ENCODE assay signal across 2 cellular contexts in genomic region chr1:26734501-26735058, GRCh38.
TF ChIP-seq lines count a peak whose summit lies in the region.

No MANE protein-coding gene starts in this region.

TF ChIP-seq in IMR-90, 13 proteins besides CTCF, POLR2A, EP300 and RAD21:
- TF ChIP-seq BHLHE40 (IDR thresholded peaks at IDR 0.05; ENCODE audit: low read depth, low read length) (no peak), RFX5 (IDR thresholded peaks at IDR 0.05; ENCODE audit: low read depth, low read length) (no peak), ELK1 (IDR thresholded peaks at IDR 0.05; ENCODE audit: borderline replicate concordance, low read depth, low read length) (no peak), MAZ (IDR thresholded peaks at IDR 0.05; ENCODE audit: borderline replicate concordance, low read depth, low read length) (no peak), SMC3 (IDR thresholded peaks at IDR 0.05; ENCODE audit: low read depth, low read length) (no peak), RCOR1 (IDR thresholded peaks at IDR 0.05; ENCODE audit: insufficient replicate concordance, low read length) (no peak), USF2 (IDR thresholded peaks at IDR 0.05; ENCODE audit: low read depth, low read length) (no peak), MXI1 (IDR thresholded peaks at IDR 0.05; ENCODE audit: borderline replicate concordance, low read depth, low read length) (no peak)

TF ChIP-seq in K562, 482 proteins besides CTCF, POLR2A, EP300 and RAD21:
- TF ChIP-seq POLR2G (IDR thresholded peaks at IDR 0.05; ENCODE audit: low read depth, low read length): no peak
- TF ChIP-seq HMGN3 (IDR thresholded peaks at IDR 0.05; ENCODE audit: borderline replicate concordance, extremely low read depth, insufficient read length, low read depth, low read length): no peak
- TF ChIP-seq MBD2 (IDR thresholded peaks at IDR 0.05; ENCODE audit: borderline replicate concordance, low read depth): no peak
- no peak for TF ChIP-seq ERF (CRISPR knock-in tag; IDR thresholded peaks at IDR 0.05)
- TF ChIP-seq NFIC (IDR thresholded peaks at IDR 0.05): no peak
- no peak for TF ChIP-seq TAF1 (IDR thresholded peaks at IDR 0.05; ENCODE audit: control insufficient read depth, extremely low read depth, insufficient read depth, low read length, severe bottlenecking)
- no peak for TF ChIP-seq MLX (CRISPR knock-in tag; conservative IDR thresholded peaks at IDR 0.05)
- TF ChIP-seq SAFB2 (IDR thresholded peaks at IDR 0.05; ENCODE audit: borderline replicate concordance, low read depth, low read length, severe bottlenecking): no peak
- TF ChIP-seq ZNF133 (CRISPR knock-in tag; IDR thresholded peaks at IDR 0.05): no peak
- TF ChIP-seq TCF7L2 (IDR thresholded peaks at IDR 0.05; ENCODE audit: low read depth, low read length): no peak
- no peak for TF ChIP-seq BCL6 (CRISPR knock-in tag; IDR thresholded peaks at IDR 0.05)
- no peak for TF ChIP-seq STAG1 (CRISPR knock-in tag; IDR thresholded peaks at IDR 0.05; ENCODE audit: borderline replicate concordance)
- TF ChIP-seq MTF1 (CRISPR knock-in tag; IDR thresholded peaks at IDR 0.05; ENCODE audit: borderline replicate concordance): no peak
- no peak for TF ChIP-seq ZNF445 (CRISPR knock-in tag; IDR thresholded peaks at IDR 0.05; ENCODE audit: low read depth)
- no peak for TF ChIP-seq JUND (IDR thresholded peaks at IDR 0.05; ENCODE audit: borderline replicate concordance, low read depth, low read length)
- no peak for TF ChIP-seq JUND (tag; IDR thresholded peaks at IDR 0.05; ENCODE audit: borderline replicate concordance, low read depth, low read length)
- no peak for TF ChIP-seq SPI1 (IDR thresholded peaks at IDR 0.05; ENCODE audit: borderline replicate concordance, low read depth, low read length)
- no peak for TF ChIP-seq SMC3 (conservative IDR thresholded peaks at IDR 0.05; ENCODE audit: insufficient read depth, low read depth, low read length)
TF ChIP-seq in K562: peak in this region for 0.
